Comparison of ENCODE assay signal across 25 cellular contexts in genomic region chr20:62455929-62456328, GRCh38. TPM values are rescaled to one million over a fixed set of nuclear protein-coding genes. Genes with fewer than 3 reads are reported as not detected.
"Had no signal": no experiment of that assay in that cellular context is flagged by ENCODE, and none has a peak within 500 bp of the region (broad histone marks: within the 10 kb centered on the region; RNA-seq: fewer than 3 reads in every experiment).

No MANE protein-coding gene starts in this region.

- ATAC-seq: gastroesophageal sphincter; left lobe of liver; natural killer cell; sciatic nerve; stimulated activated memory B cell treated with anti-CD40 and anti-IgM and Interleukin-4, amounts not matched to agents 10 μg/mL and 1 μg/mL and 100 μg/mL, for 72 hours; upper lobe of right lung had no signal

- H3K27me3 Mint-ChIP-seq: stimulated activated naive CD8-positive, alpha-beta T cell treated with anti-CD3 and anti-CD28 coated beads, Interleukin-15, Interleukin-2, amounts not matched to agents 100 ng/mL and 50 ng/mL, for 24 hours had no signal

- H3K9me3 Mint-ChIP-seq: dendritic cell treated with granulocyte-macrophage colony-stimulating factor and Interleukin-4, amounts not matched to agents 40 ng/mL and 50 ng/mL, for 4 days; natural killer cell; stimulated activated memory B cell treated with anti-CD40 and anti-IgM and Interleukin-4, amounts not matched to agents 10 μg/mL and 1 μg/mL and 100 μg/mL, for 72 hours; stimulated activated naive CD8-positive, alpha-beta T cell treated with anti-CD3 and anti-CD28 coated beads, Interleukin-15, Interleukin-2, amounts not matched to agents 100 ng/mL and 50 ng/mL, for 24 hours had no signal

- H3K27ac ChIP-seq: esophagus squamous epithelium, gastroesophageal sphincter, spleen, tibial artery, upper lobe of right lung had no signal

- H3K4me3 Mint-ChIP-seq: dendritic cell treated with granulocyte-macrophage colony-stimulating factor and Interleukin-4, amounts not matched to agents 40 ng/mL and 50 ng/mL, for 4 days; natural killer cell; stimulated activated memory B cell treated with anti-CD40 and anti-IgM and Interleukin-4, amounts not matched to agents 10 μg/mL and 1 μg/mL and 100 μg/mL, for 72 hours; stimulated activated naive CD8-positive, alpha-beta T cell treated with anti-CD3 and anti-CD28 coated beads, Interleukin-15, Interleukin-2, amounts not matched to agents 100 ng/mL and 50 ng/mL, for 24 hours had no signal

- H3K27ac Mint-ChIP-seq: dendritic cell treated with granulocyte-macrophage colony-stimulating factor and Interleukin-4, amounts not matched to agents 40 ng/mL and 50 ng/mL, for 4 days; natural killer cell; stimulated activated memory B cell treated with anti-CD40 and anti-IgM and Interleukin-4, amounts not matched to agents 10 μg/mL and 1 μg/mL and 100 μg/mL, for 72 hours; stimulated activated naive CD8-positive, alpha-beta T cell treated with anti-CD3 and anti-CD28 coated beads, Interleukin-15, Interleukin-2, amounts not matched to agents 100 ng/mL and 50 ng/mL, for 24 hours had no signal

- H3K4me1 Mint-ChIP-seq: natural killer cell; stimulated activated memory B cell treated with anti-CD40 and anti-IgM and Interleukin-4, amounts not matched to agents 10 μg/mL and 1 μg/mL and 100 μg/mL, for 72 hours had no signal

- H3K4me1 ChIP-seq: esophagus squamous epithelium, gastroesophageal sphincter, spleen, tibial artery, upper lobe of right lung had no signal

- H3K36me3 ChIP-seq: esophagus squamous epithelium, gastroesophageal sphincter, spleen, tibial artery, upper lobe of right lung had no signal

- H3K4me3 ChIP-seq: esophagus squamous epithelium, gastroesophageal sphincter, spleen, tibial artery, upper lobe of right lung had no signal

- H3K36me3 Mint-ChIP-seq: natural killer cell; stimulated activated memory B cell treated with anti-CD40 and anti-IgM and Interleukin-4, amounts not matched to agents 10 μg/mL and 1 μg/mL and 100 μg/mL, for 72 hours had no signal

- DNase-seq: cerebellar nuclear complex; esophagus squamous epithelium; foreskin fibroblast; mammary epithelial cell; natural killer cell; posterior cingulate gyrus; spleen; stimulated activated CD4-positive, alpha-beta T cell treated with anti-CD3 and anti-CD28 coated beads, Interleukin-15, amount 100 ng/mL, for 24 hours; stimulated activated CD4-positive, alpha-beta T cell treated with anti-CD3 and anti-CD28 coated beads, Interleukin-1b, Interleukin-23, amount 100 ng/mL, for 48 hours; stimulated activated CD4-positive, alpha-beta T cell treated with anti-CD3 and anti-CD28 coated beads, Interleukin-4, amount 100 ng/mL, for 24 hours; tibial artery; upper lobe of right lung had no signal

- H3K9me3 ChIP-seq: esophagus squamous epithelium, gastroesophageal sphincter, spleen, tibial artery, upper lobe of right lung had no signal

RNA-seq across cellular contexts. Expression of gene GATA5, which starts 19.9 kb away (rescaled TPM):
- total RNA-seq: epithelial cell of proximal tubule, kidney epithelial cell, mammary epithelial cell, myocyte, natural killer cell, osteocyte, temporal lobe had no signal
- polyA plus RNA-seq: mammary epithelial cell had no signal

RNA-seq across cellular contexts. Expression of gene RBBP8NL, which starts 28.6 kb away (rescaled TPM):
- total RNA-seq: kidney epithelial cell, left lobe of liver, natural killer cell, osteocyte, pulmonary artery endothelial cell, sciatic nerve, skeletal muscle tissue, spleen, temporal lobe had no signal
